19 cellular contexts compared by ENCODE assay signal in the genomic region with DNA sequence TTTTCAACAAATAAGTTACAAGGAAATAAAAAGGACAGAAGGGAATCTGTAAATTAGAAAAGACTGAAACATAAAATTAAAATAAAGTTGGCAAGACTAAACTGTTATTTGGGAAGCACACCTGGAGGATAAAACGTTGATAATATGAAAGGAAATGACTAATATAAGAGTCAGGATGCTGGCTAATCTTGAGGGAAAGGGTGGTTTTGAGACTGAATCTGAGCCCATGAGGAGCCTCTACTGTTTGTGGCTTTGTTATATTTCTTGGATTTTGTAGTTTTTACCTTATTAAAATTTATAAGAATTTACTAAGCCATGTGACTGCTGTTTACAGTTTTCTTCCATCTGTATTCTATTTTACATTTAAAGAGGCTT.
DNase-seq lines count a peak whose midpoint lies in the region; ATAC-seq, FAIRE-seq and TF ChIP-seq lines count a peak whose summit lies in the region.
"Had no signal": no experiment of that assay in that cellular context is flagged by ENCODE, and none has a peak within 500 bp of the region (broad histone marks: within the 10 kb centered on the region; RNA-seq: fewer than 3 reads in every experiment).

No MANE protein-coding gene starts in this region.

- H3K4me2 ChIP-seq in endothelial cell of umbilical vein (ENCODE audit: insufficient read depth, low read length) (peak overlapping the region; percentile 12), neural progenitor cell (no peak overlapping the region)
- H3K4me2 ChIP-seq: KMS-11 had no signal

- ATAC-seq in RWPE2 (ENCODE audit: low read depth) (peak; percentile 95), HG02678 (IDR thresholded peaks at IDR 0.05; ENCODE audit: unreplicated experiment) (no peak)
- ATAC-seq in activated CD4-positive, CD25-positive, alpha-beta regulatory T cell treated with anti-CD3 and anti-CD28 coated beads, Interleukin-2, amount 50 U/mL, for 24 hours, result no peak

- POLR2A ChIA-PET in endothelial cell of umbilical vein (lab: Charles Lee), result no interaction called here

- no peak for FAIRE-seq in endothelial cell of umbilical vein (lab: Jason Lieb, UNC)

- no peaks in the 10 kb centered on the region for H3K27me3 Mint-ChIP-seq in neural progenitor cell (ENCODE audit: insufficient read depth, low read depth)

- H3K36me3 ChIP-seq in RWPE2 (ENCODE audit: low read depth), result no peaks in the 10 kb centered on the region
- no peaks in the 10 kb centered on the region for H3K36me3 ChIP-seq in endothelial cell of umbilical vein (ENCODE audit: control insufficient read depth in 2 of 2, extremely low read depth in 1 of 2, insufficient read depth in 2 of 2, low read length in 2 of 2)
- no peaks in the 10 kb centered on the region for H3K36me3 ChIP-seq in neural progenitor cell
- H3K36me3 ChIP-seq: BE2C, Peyer's patch had no signal

- H3K79me2 ChIP-seq in endothelial cell of umbilical vein (ENCODE audit: control insufficient read depth, insufficient read depth, low read length) (no peaks in the 10 kb centered on the region), neural progenitor cell (ENCODE audit: low read depth) (no peaks in the 10 kb centered on the region)

- no peak overlapping the region for H3K9ac ChIP-seq in endothelial cell of umbilical vein (replicated peaks; ENCODE audit: extremely low read depth, insufficient read depth, low read length)
- no peak overlapping the region for H3K9ac ChIP-seq in neural progenitor cell
- H3K9ac ChIP-seq: KMS-11 had no signal

- H2AFZ ChIP-seq in endothelial cell of umbilical vein (ENCODE audit: low read depth, low read length) (no peak overlapping the region), neural progenitor cell (replicated peaks) (no peak overlapping the region)

- H3K36me3 Mint-ChIP-seq in neural progenitor cell, result peaks cover 2% of the 10 kb centered on the region

- no peaks in the 10 kb centered on the region for H3K27me3 ChIP-seq in RWPE2 (ENCODE audit: insufficient read depth, poor library complexity, severe bottlenecking)
- H3K27me3 ChIP-seq in endothelial cell of umbilical vein (ENCODE audit: control insufficient read depth in 2 of 2, insufficient read depth in 2 of 2, low read length in 2 of 2), result no peaks in the 10 kb centered on the region
- H3K27me3 ChIP-seq in neural progenitor cell, result no peaks in the 10 kb centered on the region
- H3K27me3 ChIP-seq: BE2C, Peyer's patch had no signal

- H3K27ac Mint-ChIP-seq in neural progenitor cell, result no peak overlapping the region
- H3K27ac Mint-ChIP-seq: H9 had no signal

- intact Hi-C loops in endothelial cell of umbilical vein (cut with micrococcal nuclease), result no loop called here

- H3K27ac ChIP-seq in RWPE2 (ENCODE audit: poor library complexity, severe bottlenecking), result peak overlapping the region; percentile 88
- H3K27ac ChIP-seq in endothelial cell of umbilical vein (ENCODE audit: insufficient read depth, low read depth, low read length), result peak overlapping the region; percentile 32
- no peak overlapping the region for H3K27ac ChIP-seq in neural progenitor cell
- H3K27ac ChIP-seq: KMS-11, Peyer's patch had no signal

- H3F3A ChIP-seq in neural progenitor cell (ENCODE audit: low read depth), result no peaks in the 10 kb centered on the region

- no peak overlapping the region for H3K4me3 ChIP-seq in RWPE2 (ENCODE audit: severe bottlenecking)
- H3K4me3 ChIP-seq in endothelial cell of umbilical vein (replicated peaks in 1 of 3; ENCODE audit: insufficient read depth in 1 of 3, low read depth in 1 of 3, low read length in 3 of 3), result no peak overlapping the region
- H3K4me3 ChIP-seq in neural progenitor cell, result no peak overlapping the region
- H3K4me3 ChIP-seq: Peyer's patch had no signal

- dilution Hi-C loops in endothelial cell of umbilical vein (cut with MboI; ENCODE audit: extremely low pct_ligation_motif_present, low sequenced_read_pairs), result no loop called here

- H3K9me1 ChIP-seq in endothelial cell of umbilical vein (replicated peaks; ENCODE audit: control insufficient read depth, extremely low read depth, insufficient read depth, low read length), result no peaks in the 10 kb centered on the region

- BruUV-seq in endothelial cell of umbilical vein (replicated peaks; lab: Mats Ljungman, UMichigan), result no TSS peak

- no peak overlapping the region for H3K4me3 Mint-ChIP-seq in neural progenitor cell
- H3K4me3 Mint-ChIP-seq: H9 had no signal

- no peak for TF ChIP-seq POLR2A in endothelial cell of umbilical vein (IDR thresholded peaks at IDR 0.05; ENCODE audit: low read depth, low read length)

- H3K9me3 ChIP-seq in RWPE2 (ENCODE audit: severe bottlenecking), result no peaks in the 10 kb centered on the region
- H3K9me3 ChIP-seq in endothelial cell of umbilical vein (replicated peaks; ENCODE audit: control insufficient read depth, insufficient read depth, low read length), result no peaks in the 10 kb centered on the region
- H3K9me3 ChIP-seq in neural progenitor cell (ENCODE audit: low read depth), result no peaks in the 10 kb centered on the region
- H3K9me3 ChIP-seq: BE2C, Peyer's patch had no signal

- CTCF ChIA-PET in endothelial cell of umbilical vein (lab: Charles Lee), result no interaction called here

- TF ChIP-seq CTCF in RWPE2 (IDR thresholded peaks at IDR 0.05; ENCODE audit: poor library complexity, severe bottlenecking) (no peak), endothelial cell of umbilical vein (IDR thresholded peaks at IDR 0.05; ENCODE audit: extremely low read depth in 1 of 2, insufficient read depth in 1 of 2, low read depth in 1 of 2, low read length in 2 of 2) (no peak), neural progenitor cell (IDR thresholded peaks at IDR 0.05) (no peak)

- H4K20me1 ChIP-seq in endothelial cell of umbilical vein (replicated peaks; ENCODE audit: control insufficient read depth, extremely low read depth, insufficient read depth, low read length) (no peaks in the 10 kb centered on the region), neural progenitor cell (ENCODE audit: low read depth) (no peaks in the 10 kb centered on the region)

- peaks cover 21% of the 10 kb centered on the region for H3K4me1 ChIP-seq in RWPE2 (ENCODE audit: insufficient read depth, poor library complexity, severe bottlenecking)
- H3K4me1 ChIP-seq in endothelial cell of umbilical vein (ENCODE audit: control insufficient read depth, extremely low read depth, insufficient read depth, low read length), result peaks cover 13% of the 10 kb centered on the region
- H3K4me1 ChIP-seq in neural progenitor cell, result no peaks in the 10 kb centered on the region
- H3K4me1 ChIP-seq: BE2C, Peyer's patch had no signal

- DNase-seq in HPDE6-E6E7 (ENCODE audit: extremely low spot score) (peak; percentile 37), RWPE2 (ENCODE audit: low spot score) (no peak), endothelial cell of umbilical vein (ENCODE audit: low read depth, low spot score) (peak; percentile 46), kidney tubule cell (ENCODE audit: low spot score) (peak; percentile 15), neural progenitor cell (ENCODE audit: low spot score) (no peak)
- DNase-seq: BE2C, EL, H9, IMR-90, NCI-H1105 treated with DMSO at 0.1 percent for 48 hours, NCI-H2029 treated with DMSO at 0.1 percent for 48 hours, NCI-H2171, NCI-H524 treated with DMSO at 0.1 percent for 48 hours, NCI-H82, Peyer's patch, Right ventricle myocardium superior had no signal

- H3K9me3 Mint-ChIP-seq in neural progenitor cell, result no peaks in the 10 kb centered on the region

- H3K4me1 Mint-ChIP-seq in neural progenitor cell, result peaks cover 2% of the 10 kb centered on the region

TF ChIP-seq in endothelial cell of umbilical vein, 7 proteins besides CTCF, POLR2A, EP300 and RAD21:
- TF ChIP-seq JUN (IDR thresholded peaks at IDR 0.05; ENCODE audit: borderline replicate concordance, insufficient read depth, insufficient read length, low read depth), result peak; percentile 8
- TF ChIP-seq FOS (IDR thresholded peaks at IDR 0.05; ENCODE audit: borderline replicate concordance, insufficient read depth, low read length), result peak; percentile 44
- no peak for TF ChIP-seq POLR2AphosphoS5 (IDR thresholded peaks at IDR 0.05; ENCODE audit: insufficient read depth, low read depth, low read length)

Comparison
In these comparisons a context has a peak if more than half of its experiments do, and no peak if none do; other contexts are left out.
1. DNase-seq: peak in HPDE6-E6E7 (single experiment), endothelial cell of umbilical vein (single experiment) and kidney tubule cell (single experiment); none in RWPE2 (single experiment) and neural progenitor cell (single experiment).